22 cellular contexts compared by ENCODE assay signal in the genomic region with DNA sequence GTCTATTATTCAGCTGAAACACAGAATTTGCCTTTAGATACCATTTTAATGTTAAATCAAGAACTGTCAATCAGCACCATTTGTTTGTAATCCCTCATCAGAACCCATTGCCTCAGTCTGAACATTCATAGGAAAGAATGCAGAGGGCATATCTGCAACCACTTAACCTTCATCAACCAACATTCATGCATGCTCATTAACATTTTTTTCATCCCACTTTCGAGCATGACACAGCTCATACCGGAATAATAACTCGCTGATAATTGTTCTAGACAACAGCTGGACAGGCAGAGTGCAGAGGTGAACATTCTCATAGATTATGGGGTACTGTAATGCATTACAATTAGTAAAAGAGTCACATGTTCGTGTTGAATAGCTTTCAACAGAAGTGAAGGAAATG.
A peak's percentile ranks its signal among the peaks of the same experiment; 100 is the strongest.
DNase-seq lines count a peak whose midpoint lies in the region; ATAC-seq lines count a peak whose summit lies in the region.
"Had no signal": no experiment of that assay in that cellular context is flagged by ENCODE, and none has a peak within 500 bp of the region (broad histone marks: within the 10 kb centered on the region; RNA-seq: fewer than 3 reads in every experiment).

No MANE protein-coding gene starts in this region.

- no peaks in the 10 kb centered on the region for H3K9me3 ChIP-seq in HAP-1
- H3K9me3 ChIP-seq: breast epithelium, thoracic aorta had no signal

- peak; percentile 6 for DNase-seq in AG08396 (ENCODE audit: low spot score)
- DNase-seq in HAP-1 (ENCODE audit: low spot score in 2 of 2), result peak; percentile 22 to 70
- DNase-seq in astrocyte of the hippocampus (ENCODE audit: low read depth, low spot score), result peak; percentile 65
- peak; percentile 14 for DNase-seq in iris pigment epithelial cell (ENCODE audit: low read depth)
- DNase-seq in midbrain (lab: John Stamatoyannopoulos, UW), result no peak
- no peak for DNase-seq in retina
- DNase-seq in stimulated activated CD4-positive, alpha-beta T cell treated with anti-CD3 and anti-CD28 coated beads, Interleukin-2, amount 100 ng/mL, for 24 hours, result no peak
- DNase-seq: ACHN; activated CD4-positive, CD25-positive, alpha-beta regulatory T cell treated with anti-CD3 and anti-CD28 coated beads, Interleukin-2, amount 50 U/mL, for 72 hours; activated T-cell treated with anti-CD3 and anti-CD28 coated beads, Interleukin-2, amount 50 U/mL, for 72 hours; DND-41; kidney glomerular epithelial cell; NCI-H1436; NCI-H2171 treated with DMSO at 0.1 percent for 48 hours; NCI-H526; stimulated activated CD4-positive, alpha-beta T cell treated with anti-CD3 and anti-CD28 coated beads, Interleukin-1b, Interleukin-23, amount 100 ng/mL, for 48 hours; stimulated activated naive B cell treated with anti-CD40 and anti-IgM and Interleukin-4, amounts not matched to agents 10 μg/mL and 1 μg/mL and 100 μg/mL, for 72 hours; T1000 had no signal

- H3K4me1 ChIP-seq in HAP-1, result peaks cover 10% of the 10 kb centered on the region; the same call in 1 of the 2 replicates
- H3K4me1 ChIP-seq: breast epithelium had no signal

- H3K27me3 ChIP-seq in HAP-1 (ENCODE audit: low read depth), result no peaks in the 10 kb centered on the region
- H3K27me3 ChIP-seq: breast epithelium had no signal

- H3K36me3 ChIP-seq in HAP-1 (replicated peaks), result no peaks in the 10 kb centered on the region
- H3K36me3 ChIP-seq: breast epithelium, thoracic aorta had no signal

- ATAC-seq in HG03432 (IDR thresholded peaks at IDR 0.05; ENCODE audit: unreplicated experiment), result no peak
- ATAC-seq: activated T-cell treated with anti-CD3 and anti-CD28 coated beads, Interleukin-2, amount 50 U/mL, for 72 hours; HepG2; stimulated activated naive B cell treated with anti-CD40 and anti-IgM and Interleukin-4, amounts not matched to agents 10 μg/mL and 1 μg/mL and 100 μg/mL, for 72 hours had no signal

- in situ Hi-C loops in HAP-1 (cut with MboI; ENCODE audit: low sequenced_read_pairs), result no loop called here

- H3K4me3 ChIP-seq in HAP-1, result no peak overlapping the region
- H3K4me3 ChIP-seq: breast epithelium, thoracic aorta had no signal

Comparison
In these comparisons a context has a peak if more than half of its experiments do, and no peak if none do; other contexts are left out.
1. DNase-seq: peak in AG08396 (single experiment), HAP-1 (2 of 2), astrocyte of the hippocampus (single experiment) and iris pigment epithelial cell (single experiment); none in midbrain (single experiment), retina (single experiment) and stimulated activated CD4-positive, alpha-beta T cell treated with anti-CD3 and anti-CD28 coated beads, Interleukin-2, amount 100 ng/mL, for 24 hours (0 of 2).